In the genomic region with DNA sequence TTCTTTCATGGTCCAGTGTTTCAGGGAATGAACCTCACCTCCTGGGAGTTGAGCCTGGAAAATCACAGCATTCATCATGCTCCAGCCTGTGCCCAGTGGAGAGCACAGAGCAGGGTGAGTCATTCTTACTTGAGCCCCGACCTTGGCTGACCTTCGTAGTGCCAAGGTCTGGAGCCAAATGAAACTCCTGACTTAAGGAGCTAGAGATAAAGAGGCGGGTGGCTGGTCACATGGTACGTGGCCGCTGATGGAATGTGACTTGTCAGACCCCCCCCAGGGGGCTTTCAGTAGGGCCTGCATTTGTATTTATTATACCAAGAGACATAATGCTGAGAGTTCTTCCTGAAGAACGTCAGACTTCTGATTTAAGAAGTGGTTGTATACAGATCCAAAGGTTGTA, we compare ENCODE assay signal across 17 cellular contexts. TPM values are rescaled to one million over a fixed set of nuclear protein-coding genes. Genes with fewer than 3 reads are reported as not detected.
DNase-seq lines count a peak whose midpoint lies in the region; ATAC-seq, FAIRE-seq and TF ChIP-seq lines count a peak whose summit lies in the region.
"Had no signal": no experiment of that assay in that cellular context is flagged by ENCODE, and none has a peak within 500 bp of the region (broad histone marks: within the 10 kb centered on the region; RNA-seq: fewer than 3 reads in every experiment).

No MANE protein-coding gene starts in this region.

- intact Hi-C loops in mucosa of descending colon (cut with DNase I, micrococcal nuclease) (no loop called here), aorta (cut with DNase I) (no loop called here)

- TF ChIP-seq CTCF in gastroesophageal sphincter (IDR thresholded peaks at IDR 0.05) (no peak), mucosa of descending colon (IDR thresholded peaks at IDR 0.05) (no peak)

- H3K4me3 ChIP-seq in gastroesophageal sphincter (no peak overlapping the region), mucosa of descending colon (no peak overlapping the region), aorta (ENCODE audit: low read length in 2 of 2) (no peak overlapping the region)
- H3K4me3 ChIP-seq: GM23248 had no signal

- no peak overlapping the region for H3K27ac ChIP-seq in gastroesophageal sphincter
- peak overlapping the region in 1 of 2 donors; percentile 27 for H3K27ac ChIP-seq in aorta (ENCODE audit: low read depth in 1 of 2, low read length in 2 of 2)
- H3K27ac ChIP-seq: 22Rv1, GM23248 had no signal

- ATAC-seq in gastroesophageal sphincter (peak; percentile 34), mucosa of descending colon (peak; percentile 41), aorta (ENCODE audit: low FRiP score) (peak; percentile 91), GM19463 (IDR thresholded peaks at IDR 0.05; ENCODE audit: unreplicated experiment) (no peak)

- FAIRE-seq in GM12891 (lab: Jason Lieb, UNC), result no peak

- H3K27me3 ChIP-seq in gastroesophageal sphincter, result no peaks in the 10 kb centered on the region
- no peaks in the 10 kb centered on the region for H3K27me3 ChIP-seq in aorta (ENCODE audit: control insufficient read depth in 1 of 2, insufficient read depth in 2 of 2, low read length in 1 of 2)

- DNase-seq in DMS53 (lab: John Stamatoyannopoulos, UW) (peak; percentile 10), DMS53 treated with DMSO at 0.1 percent for 48 hours (lab: John Stamatoyannopoulos, UW; ENCODE audit: unreplicated experiment) (no peak), mucosa of descending colon (no peak), aorta (peak; percentile 77 to 79), cerebellum (ENCODE audit: low spot score) (no peak), GM12891 (ENCODE audit: insufficient read length, low spot score) (no peak)
- DNase-seq: activated CD8-positive, alpha-beta memory T cell treated with anti-CD3 and anti-CD28 coated beads, Interleukin-2, amount 50 U/mL, for 4 hours; activated naive CD8-positive, alpha-beta T cell treated with anti-CD3 and anti-CD28 coated beads for 36 hours; Caco-2; GM23248; midbrain; NCI-H1092; NCI-H524 treated with DMSO at 0.1 percent for 48 hours; SHP77 had no signal

- 25 to 29% methylated on average over 1 to 6 of the region's 6 CpGs for WGBS in gastroesophageal sphincter (ENCODE audit: low coverage in 1 of 2), 2 donors
- WGBS in aorta, 2 donors, result 1 to 5% methylated on average over 6 of the region's 6 CpGs

- no peaks in the 10 kb centered on the region for H3K9me3 ChIP-seq in gastroesophageal sphincter
- H3K9me3 ChIP-seq in mucosa of descending colon, result no peaks in the 10 kb centered on the region
- no peaks in the 10 kb centered on the region for H3K9me3 ChIP-seq in aorta (ENCODE audit: control insufficient read depth, low read length)
- H3K9me3 ChIP-seq: Caco-2 had no signal

- no peaks in the 10 kb centered on the region for H3K36me3 ChIP-seq in gastroesophageal sphincter
- no peaks in the 10 kb centered on the region for H3K36me3 ChIP-seq in mucosa of descending colon (ENCODE audit: low read depth)
- H3K36me3 ChIP-seq in aorta (ENCODE audit: control insufficient read depth in 1 of 2, insufficient read depth in 2 of 2, low read length in 1 of 2), result no peaks in the 10 kb centered on the region

- TF ChIP-seq EP300 in gastroesophageal sphincter (IDR thresholded peaks at IDR 0.05), result no peak

- TF ChIP-seq POLR2A in gastroesophageal sphincter (IDR thresholded peaks at IDR 0.05), result no peak
- TF ChIP-seq POLR2A in GM12891 (IDR thresholded peaks at IDR 0.05; ENCODE audit: low read depth, low read length), result no peak

- H3K4me1 ChIP-seq in gastroesophageal sphincter (peaks cover 0 to 9% (median 0%) of the 10 kb centered on the region in 3 donors), mucosa of descending colon (ENCODE audit: low read depth) (no peaks in the 10 kb centered on the region), aorta (ENCODE audit: control insufficient read depth in 1 of 2, insufficient read depth in 2 of 2, low read length in 2 of 2) (peaks cover 0 to 4% of the 10 kb centered on the region in 2 donors)
- H3K4me1 ChIP-seq: Caco-2 had no signal

TF ChIP-seq in GM12891, 5 proteins besides CTCF, POLR2A, EP300 and RAD21:
- TF ChIP-seq POU2F2 (IDR thresholded peaks at IDR 0.05; ENCODE audit: low read depth, low read length) (no peak), TAF1 (IDR thresholded peaks at IDR 0.05; ENCODE audit: low read depth, low read length) (no peak), SPI1 (IDR thresholded peaks at IDR 0.05; ENCODE audit: low read depth, low read length) (no peak), PAX5 (IDR thresholded peaks at IDR 0.05; ENCODE audit: insufficient read depth, low read length, severe bottlenecking) (no peak), POLR2AphosphoS5 (IDR thresholded peaks at IDR 0.05; ENCODE audit: low read depth, low read length) (no peak)

RNA-seq across cellular contexts. Expression of a gene that starts 15.0 kb away (rescaled TPM):
- total RNA-seq in gastroesophageal sphincter, result 1 to 10 TPM in 3 of 4 donors, under 1 TPM in 1; 0.67 to 5.1 (median 1.2) TPM
- 100 to 1,000 TPM in 1 of 3 donors, 10 to 100 TPM in 2; 60.0 to 122 (median 73.3) TPM for total RNA-seq in mucosa of descending colon
- 1 to 10 TPM; 8.2 to 8.8 TPM for total RNA-seq in aorta
- 10 to 100 TPM in 1 of 2 donors, under 1 TPM in 1; 0.82 to 14.5 TPM for polyA plus RNA-seq in aorta
- 20.2 TPM for total RNA-seq in cerebellum
- 8.9 TPM for polyA plus RNA-seq in GM12891 (2012; ENCODE audit: low read depth, missing spikeins)
- total RNA-seq: GM23248 had no signal
- polyA plus RNA-seq: GM23248 had no signal

Comparison
In these comparisons a context has a peak if more than half of its experiments do, and no peak if none do; other contexts are left out.
1. DNase-seq: peak in DMS53 (single experiment) and aorta (2 of 2); none in DMS53 treated with DMSO at 0.1 percent for 48 hours (single experiment), mucosa of descending colon (0 of 3), cerebellum (single experiment) and GM12891 (single experiment).